Comparison of ENCODE assay signal across 16 cellular contexts in genomic region chr11:13101836-13102574, GRCh38.
A peak's percentile ranks its signal among the peaks of the same experiment; 100 is the strongest.
DNase-seq lines count a peak whose midpoint lies in the region; ATAC-seq and TF ChIP-seq lines count a peak whose summit lies in the region.
"Had no signal": no experiment of that assay in that cellular context is flagged by ENCODE, and none has a peak within 500 bp of the region (broad histone marks: within the 10 kb centered on the region; RNA-seq: fewer than 3 reads in every experiment).

No MANE protein-coding gene starts in this region.

- TF ChIP-seq EP300 in stomach (IDR thresholded peaks at IDR 0.05), result no peak

- no peak for TF ChIP-seq POLR2A in stomach (IDR thresholded peaks at IDR 0.05)

- no peaks in the 10 kb centered on the region for H3K4me1 Mint-ChIP-seq in effector memory CD8-positive, alpha-beta T cell (ENCODE audit: low read depth in 2 of 2)
- H3K4me1 Mint-ChIP-seq in activated T-cell treated with anti-CD3 and anti-CD28 coated beads, Interleukin-2, amount 50 U/mL, for 72 hours (ENCODE audit: low read depth), result peaks cover 5% of the 10 kb centered on the region

- no peaks in the 10 kb centered on the region for H3K9me3 ChIP-seq in stomach

- 69 to 76% (median 71%) methylated on average over 4 of the region's 4 CpGs for WGBS in stomach, 5 donors

- H3K27ac ChIP-seq in stomach, result no peak overlapping the region
- H3K27ac ChIP-seq: WERI-Rb-1 had no signal

- ATAC-seq in HG02759 (IDR thresholded peaks at IDR 0.05; ENCODE audit: unreplicated experiment), result peak; percentile 46
- ATAC-seq in effector memory CD8-positive, alpha-beta T cell (replicated peaks), result no peak
- ATAC-seq in activated T-cell treated with anti-CD3 and anti-CD28 coated beads, Interleukin-2, amount 50 U/mL, for 72 hours (replicated peaks in 1 of 2), result no peak
- ATAC-seq: stimulated activated naive CD8-positive, alpha-beta T cell treated with anti-CD3 and anti-CD28 coated beads, Interleukin-15, Interleukin-2, amounts not matched to agents 100 U/mL and 50 U/mL, for 24 hours had no signal

- H3K36me3 ChIP-seq in stomach, result no peaks in the 10 kb centered on the region
- H3K36me3 ChIP-seq: WERI-Rb-1 had no signal

- H3K27me3 Mint-ChIP-seq in effector memory CD8-positive, alpha-beta T cell, result peaks cover 38 to 43% of the 10 kb centered on the region in 2 donors
- H3K27me3 Mint-ChIP-seq in activated T-cell treated with anti-CD3 and anti-CD28 coated beads, Interleukin-2, amount 50 U/mL, for 72 hours (ENCODE audit: low read depth), result peaks cover 45% of the 10 kb centered on the region
- H3K27me3 Mint-ChIP-seq: progenitor cell of endocrine pancreas had no signal

- no peak overlapping the region for H3K27ac Mint-ChIP-seq in effector memory CD8-positive, alpha-beta T cell
- no peak overlapping the region for H3K27ac Mint-ChIP-seq in activated T-cell treated with anti-CD3 and anti-CD28 coated beads, Interleukin-2, amount 50 U/mL, for 72 hours
- H3K27ac Mint-ChIP-seq: CD4-positive, alpha-beta T cell; dendritic cell treated with granulocyte-macrophage colony-stimulating factor and Interleukin-4, amounts not matched to agents 40 ng/mL and 50 ng/mL, for 4 days; progenitor cell of endocrine pancreas had no signal

- peaks cover 15 to 21% (median 17%) of the 10 kb centered on the region in 4 donors for H3K4me1 ChIP-seq in stomach

- H3K36me3 Mint-ChIP-seq in effector memory CD8-positive, alpha-beta T cell (ENCODE audit: insufficient read depth), result no peaks in the 10 kb centered on the region
- H3K36me3 Mint-ChIP-seq in activated T-cell treated with anti-CD3 and anti-CD28 coated beads, Interleukin-2, amount 50 U/mL, for 72 hours (ENCODE audit: insufficient read depth in 2 of 2), result peaks cover 0 to 2% of the 10 kb centered on the region in 2 donors

- intact Hi-C loops in stomach (cut with DNase I; ENCODE audit: low total_unique reads), result no loop called here

- no peak overlapping the region for H3K4me3 ChIP-seq in stomach

- TF ChIP-seq CTCF in stomach (IDR thresholded peaks at IDR 0.05), result no peak

- H3K9me3 Mint-ChIP-seq in effector memory CD8-positive, alpha-beta T cell, result no peaks in the 10 kb centered on the region
- peaks cover 0 to 5% of the 10 kb centered on the region in 2 donors for H3K9me3 Mint-ChIP-seq in activated T-cell treated with anti-CD3 and anti-CD28 coated beads, Interleukin-2, amount 50 U/mL, for 72 hours
- H3K9me3 Mint-ChIP-seq: CD4-positive, alpha-beta T cell; dendritic cell treated with granulocyte-macrophage colony-stimulating factor and Interleukin-4, amounts not matched to agents 40 ng/mL and 50 ng/mL, for 4 days had no signal

- DNase-seq in COLO829 (ENCODE audit: low spot score) (peak; percentile 34), NCI-H774 (lab: John Stamatoyannopoulos, UW) (peak; percentile 79), iPS-NIHi11 (ENCODE audit: low spot score) (peak; percentile 18), stomach (no peak), occipital lobe (lab: John Stamatoyannopoulos, UW) (no peak)
- no peak for DNase-seq in effector memory CD8-positive, alpha-beta T cell
- DNase-seq in activated T-cell treated with anti-CD3 and anti-CD28 coated beads, Interleukin-2, amount 50 U/mL, for 72 hours, result no peak
- DNase-seq: activated gamma-delta T cell treated with Interleukin-2 at 50 U/mL for 16 hours; CD4-positive, alpha-beta T cell; NCI-H1436; NCI-H446 treated with DMSO at 0.1 percent for 48 hours; stimulated activated naive CD8-positive, alpha-beta T cell treated with anti-CD3 and anti-CD28 coated beads, Interleukin-15, Interleukin-2, amounts not matched to agents 100 U/mL and 50 U/mL, for 24 hours; WERI-Rb-1 had no signal

- H3K27me3 ChIP-seq in stomach, result no peaks in the 10 kb centered on the region

- no peak overlapping the region for H3K4me3 Mint-ChIP-seq in effector memory CD8-positive, alpha-beta T cell
- no peak overlapping the region for H3K4me3 Mint-ChIP-seq in activated T-cell treated with anti-CD3 and anti-CD28 coated beads, Interleukin-2, amount 50 U/mL, for 72 hours
- H3K4me3 Mint-ChIP-seq: CD4-positive, alpha-beta T cell; dendritic cell treated with granulocyte-macrophage colony-stimulating factor and Interleukin-4, amounts not matched to agents 40 ng/mL and 50 ng/mL, for 4 days had no signal

Comparison
In these comparisons a context has a peak if more than half of its experiments do, and no peak if none do; other contexts are left out.
1. DNase-seq: peak in COLO829 (single experiment), NCI-H774 (single experiment) and iPS-NIHi11 (single experiment); none in stomach (single experiment), effector memory CD8-positive, alpha-beta T cell (0 of 3), occipital lobe (single experiment) and activated T-cell treated with anti-CD3 and anti-CD28 coated beads, Interleukin-2, amount 50 U/mL, for 72 hours (0 of 2).